Comparison of ENCODE assay signal across 15 cellular contexts in genomic region chr5:100802188-100802587, GRCh38.
A peak's percentile ranks its signal among the peaks of the same experiment; 100 is the strongest.
DNase-seq lines count a peak whose midpoint lies in the region; ATAC-seq, FAIRE-seq and TF ChIP-seq lines count a peak whose summit lies in the region.
"Had no signal": no experiment of that assay in that cellular context is flagged by ENCODE, and none has a peak within 500 bp of the region (broad histone marks: within the 10 kb centered on the region; RNA-seq: fewer than 3 reads in every experiment).

No MANE protein-coding gene starts in this region.

- no peak overlapping the region for H2AFZ ChIP-seq in GM12878 (ENCODE audit: control insufficient read depth, low read depth, low read length)
- H2AFZ ChIP-seq: GM23248 had no signal

- peaks cover 6% of the 10 kb centered on the region; the same call in 2 of the 3 replicates for H3K9me3 ChIP-seq in GM12878 (replicated peaks; ENCODE audit: control insufficient read depth, insufficient read depth, low read length)

- no peak overlapping the region for H3K27ac Mint-ChIP-seq in activated CD8-positive, alpha-beta T cell treated with anti-CD3 and anti-CD28 coated beads for 36 hours
- H3K27ac Mint-ChIP-seq in activated CD8-positive, alpha-beta T cell treated with anti-CD3 and anti-CD28 coated beads, Interleukin-2, amount 10 ng/mL, durations not matched to agents 7 days and 5 days: no peak overlapping the region
- H3K27ac Mint-ChIP-seq in natural killer cell treated with Interleukin-12 subunit alpha and Interleukin-12 subunit beta and Interleukin-15 and Interleukin-18, amount 100 ng/mL, for 72 hours: peak overlapping the region; percentile 25 to 52
- H3K27ac Mint-ChIP-seq in natural killer cell: peak overlapping the region in 1 of 2 donors; percentile 1
- H3K27ac Mint-ChIP-seq: CD4-positive, CD25-positive, alpha-beta regulatory T cell had no signal

- no peak for TF ChIP-seq RAD21 in GM12878 (IDR thresholded peaks at IDR 0.05; ENCODE audit: insufficient read depth, low read depth, low read length)

- H3K4me2 ChIP-seq in GM12878 (ENCODE audit: control insufficient read depth, insufficient read depth): no peak overlapping the region
- H3K4me2 ChIP-seq: BLaER1 treated with 17β-estradiol and CSF1 and Interleukin-3, amounts not matched to agents 10 nM and 100 nM had no signal

- BruUV-seq in GM12878 (replicated peaks; lab: Mats Ljungman, UMichigan): no TSS peak

- CTCF ChIA-PET in activated CD8-positive, alpha-beta T cell treated with anti-CD3 and anti-CD28 coated beads for 36 hours (lab: Charles Lee): interaction anchor here (1.0 kb wide), 1 partner anchor 11 kb away, joined by 3 read pairs; no protein-coding TSS in a partner anchor
- CTCF ChIA-PET in activated CD8-positive, alpha-beta T cell treated with anti-CD3 and anti-CD28 coated beads, Interleukin-2, amount 10 ng/mL, durations not matched to agents 7 days and 5 days (lab: Charles Lee): interaction anchor here (0.9 kb wide), 1 partner anchor 99 kb away, joined by 3 read pairs; no protein-coding TSS in a partner anchor
- CTCF ChIA-PET in GM12878 (lab: Yijun Ruan, JAX): interaction anchor here (1.1 to 1.7 kb wide), 2 partner anchors 17 to 25 kb away, joined by 3 to 6 read pairs; no protein-coding TSS in a partner anchor

- POLR2A ChIA-PET in activated CD8-positive, alpha-beta T cell treated with anti-CD3 and anti-CD28 coated beads for 36 hours (lab: Charles Lee): no interaction called here
- POLR2A ChIA-PET in activated CD8-positive, alpha-beta T cell treated with anti-CD3 and anti-CD28 coated beads, Interleukin-2, amount 10 ng/mL, durations not matched to agents 7 days and 5 days (lab: Charles Lee): no interaction called here
- POLR2A ChIA-PET in GM12878 (lab: Charles Lee): no interaction called here

- no peak overlapping the region for H3K9ac ChIP-seq in GM12878 (ENCODE audit: control insufficient read depth, insufficient read depth, low read length)
- H3K9ac ChIP-seq: BLaER1 treated with 17β-estradiol and CSF1 and Interleukin-3, amounts not matched to agents 10 nM and 100 nM; GM23248 had no signal

- peak; percentile 42 for ATAC-seq in activated CD8-positive, alpha-beta T cell treated with anti-CD3 and anti-CD28 coated beads for 36 hours
- no peak for ATAC-seq in activated CD8-positive, alpha-beta T cell treated with anti-CD3 and anti-CD28 coated beads, Interleukin-2, amount 10 ng/mL, durations not matched to agents 7 days and 5 days
- ATAC-seq in natural killer cell treated with Interleukin-12 subunit alpha and Interleukin-12 subunit beta and Interleukin-15 and Interleukin-18, amount 100 ng/mL, for 72 hours: no peak
- no peak for ATAC-seq in natural killer cell
- no peak for ATAC-seq in GM12878

- SMC1A ChIA-PET in GM12878 (lab: Charles Lee; ENCODE audit: uncharacterized antibody, unreplicated experiment): interaction anchor here (0.8 to 2.5 kb wide), 7 partner anchors 13 to 92 kb away, joined by 3 to 11 read pairs (median 3); no protein-coding TSS in a partner anchor

- in situ Hi-C loops in GM12878 (cut with MboI): no loop called here
- in situ Hi-C loops in GM13976 (cut with MboI; ENCODE audit: low sequenced_read_pairs, unreplicated experiment): no loop called here

- TF ChIP-seq POLR2A in GM12878 (IDR thresholded peaks at IDR 0.05; ENCODE audit: low read depth, low read length): no peak

- WGBS in GM12878 (ENCODE audit: insufficient coverage, insufficient replicate concordance, low lambda C conversion rate, missing lambda C conversion rate): 40% methylated on average over 2 of the region's 2 CpGs

- H3K36me3 ChIP-seq in GM12878 (ENCODE audit: control insufficient read depth in 2 of 2, insufficient read depth in 2 of 2, low read length in 1 of 2): no peaks in the 10 kb centered on the region

- TF ChIP-seq CTCF in activated CD8-positive, alpha-beta T cell treated with anti-CD3 and anti-CD28 coated beads for 36 hours (IDR thresholded peaks at IDR 0.05): no peak
- TF ChIP-seq CTCF in natural killer cell (IDR thresholded peaks at IDR 0.05): no peak
- no peak for TF ChIP-seq CTCF in GM12878 (IDR thresholded peaks at IDR 0.05 in 2 of 3, conservative IDR thresholded peaks at IDR 0.05 in 1 of 3; ENCODE audit: control insufficient read depth in 2 of 3, extremely low read depth in 1 of 3, insufficient read depth in 1 of 3, low read depth in 3 of 3, low read length in 3 of 3)
- TF ChIP-seq CTCF in GM13976 (IDR thresholded peaks at IDR 0.05; ENCODE audit: borderline replicate concordance, control extremely low read depth, extremely low read depth, insufficient read depth, missing control alignments): no peak

- no peaks in the 10 kb centered on the region for H3K79me2 ChIP-seq in GM12878 (ENCODE audit: control insufficient read depth, insufficient read depth, low read length)

- no peaks in the 10 kb centered on the region for H4K20me1 ChIP-seq in GM12878 (ENCODE audit: control insufficient read depth, insufficient read depth)
- H4K20me1 ChIP-seq: BLaER1 treated with 17β-estradiol and CSF1 and Interleukin-3, amounts not matched to agents 10 nM and 100 nM had no signal

- no peak overlapping the region for H3K4me3 ChIP-seq in GM12878
- H3K4me3 ChIP-seq: BLaER1 treated with 17β-estradiol and CSF1 and Interleukin-3, amounts not matched to agents 10 nM and 100 nM; GM23248 had no signal

- intact Hi-C loops in activated CD8-positive, alpha-beta T cell treated with anti-CD3 and anti-CD28 coated beads for 36 hours (cut with micrococcal nuclease): no loop called here
- intact Hi-C loops in natural killer cell (cut with micrococcal nuclease): no loop called here
- intact Hi-C loops in GM12878 (cut with micrococcal nuclease; ENCODE audit: unreplicated experiment): no loop called here

- FAIRE-seq in GM12878 (lab: Jason Lieb, UNC): no peak
- no peak for FAIRE-seq in frontal cortex (lab: Jason Lieb, UNC)

- no peak overlapping the region for H3K4me3 Mint-ChIP-seq in activated CD8-positive, alpha-beta T cell treated with anti-CD3 and anti-CD28 coated beads for 36 hours
- no peak overlapping the region for H3K4me3 Mint-ChIP-seq in activated CD8-positive, alpha-beta T cell treated with anti-CD3 and anti-CD28 coated beads, Interleukin-2, amount 10 ng/mL, durations not matched to agents 7 days and 5 days
- H3K4me3 Mint-ChIP-seq in natural killer cell treated with Interleukin-12 subunit alpha and Interleukin-12 subunit beta and Interleukin-15 and Interleukin-18, amount 100 ng/mL, for 72 hours: no peak overlapping the region
- H3K4me3 Mint-ChIP-seq in natural killer cell: no peak overlapping the region
- H3K4me3 Mint-ChIP-seq: CD4-positive, CD25-positive, alpha-beta regulatory T cell had no signal

- no peaks in the 10 kb centered on the region for H3K27me3 ChIP-seq in GM12878 (replicated peaks in 1 of 2; ENCODE audit: control insufficient read depth in 2 of 2, insufficient read depth in 2 of 2, low read length in 1 of 2)
- H3K27me3 ChIP-seq: BLaER1 treated with 17β-estradiol and CSF1 and Interleukin-3, amounts not matched to agents 10 nM and 100 nM had no signal

- RAD21 ChIA-PET in GM12878 (lab: Charles Lee; ENCODE audit: unreplicated experiment): interaction anchor here (1.0 kb wide), 1 partner anchor 13 kb away, joined by 3 read pairs; no protein-coding TSS in a partner anchor

- H3K27ac ChIP-seq in GM12878 (ENCODE audit: control insufficient read depth, insufficient read depth): no peak overlapping the region
- H3K27ac ChIP-seq: BLaER1 treated with 17β-estradiol and CSF1 and Interleukin-3, amounts not matched to agents 10 nM and 100 nM; GM23248; HL-60 had no signal

- no peaks in the 10 kb centered on the region for H3K4me1 ChIP-seq in GM12878 (ENCODE audit: control insufficient read depth, insufficient read depth, low read length)
- H3K4me1 ChIP-seq: BLaER1 treated with 17β-estradiol and CSF1 and Interleukin-3, amounts not matched to agents 10 nM and 100 nM had no signal

- no peaks in the 10 kb centered on the region for H3K27me3 Mint-ChIP-seq in activated CD8-positive, alpha-beta T cell treated with anti-CD3 and anti-CD28 coated beads for 36 hours
- H3K27me3 Mint-ChIP-seq in activated CD8-positive, alpha-beta T cell treated with anti-CD3 and anti-CD28 coated beads, Interleukin-2, amount 10 ng/mL, durations not matched to agents 7 days and 5 days (ENCODE audit: low read depth): no peaks in the 10 kb centered on the region
- H3K27me3 Mint-ChIP-seq in natural killer cell treated with Interleukin-12 subunit alpha and Interleukin-12 subunit beta and Interleukin-15 and Interleukin-18, amount 100 ng/mL, for 72 hours: no peaks in the 10 kb centered on the region
- H3K27me3 Mint-ChIP-seq in natural killer cell (ENCODE audit: low read depth in 2 of 2): peaks cover 0 to under 1% of the 10 kb centered on the region in 2 donors
- H3K27me3 Mint-ChIP-seq: CD4-positive, CD25-positive, alpha-beta regulatory T cell had no signal

- H3K36me3 Mint-ChIP-seq in activated CD8-positive, alpha-beta T cell treated with anti-CD3 and anti-CD28 coated beads for 36 hours (ENCODE audit: low read depth): peaks cover 6% of the 10 kb centered on the region
- peaks cover 11% of the 10 kb centered on the region for H3K36me3 Mint-ChIP-seq in activated CD8-positive, alpha-beta T cell treated with anti-CD3 and anti-CD28 coated beads, Interleukin-2, amount 10 ng/mL, durations not matched to agents 7 days and 5 days (ENCODE audit: low read depth)
- peaks cover 9% of the 10 kb centered on the region for H3K36me3 Mint-ChIP-seq in natural killer cell treated with Interleukin-12 subunit alpha and Interleukin-12 subunit beta and Interleukin-15 and Interleukin-18, amount 100 ng/mL, for 72 hours
- H3K36me3 Mint-ChIP-seq in natural killer cell: no peaks in the 10 kb centered on the region
- H3K36me3 Mint-ChIP-seq: CD4-positive, CD25-positive, alpha-beta regulatory T cell had no signal

- peak; percentile 27 for DNase-seq in activated CD8-positive, alpha-beta T cell treated with anti-CD3 and anti-CD28 coated beads for 36 hours
- no peak for DNase-seq in activated CD8-positive, alpha-beta T cell treated with anti-CD3 and anti-CD28 coated beads, Interleukin-2, amount 10 ng/mL, durations not matched to agents 7 days and 5 days
- DNase-seq in natural killer cell treated with Interleukin-12 subunit alpha and Interleukin-12 subunit beta and Interleukin-15 and Interleukin-18, amount 100 ng/mL, for 72 hours (ENCODE audit: low spot score): no peak
- DNase-seq in natural killer cell: no peak
- no peak for DNase-seq in GM12878 (ENCODE audit: low read depth, low spot score)
- no peak for DNase-seq in frontal cortex (ENCODE audit: low spot score in 2 of 2)
- DNase-seq in GM13976 (ENCODE audit: low spot score): no peak
- DNase-seq: 8988T; CD4-positive, CD25-positive, alpha-beta regulatory T cell; DMS53; GF-D8; GM23248; H7 had no signal

- no peak for TF ChIP-seq EP300 in GM12878 (IDR thresholded peaks at IDR 0.05; ENCODE audit: borderline replicate concordance in 1 of 2, control insufficient read depth in 1 of 2, low read depth in 2 of 2, low read length in 2 of 2)

- H3K4me1 Mint-ChIP-seq in activated CD8-positive, alpha-beta T cell treated with anti-CD3 and anti-CD28 coated beads for 36 hours (ENCODE audit: low read depth): peaks cover 2% of the 10 kb centered on the region
- no peaks in the 10 kb centered on the region for H3K4me1 Mint-ChIP-seq in activated CD8-positive, alpha-beta T cell treated with anti-CD3 and anti-CD28 coated beads, Interleukin-2, amount 10 ng/mL, durations not matched to agents 7 days and 5 days (ENCODE audit: low read depth)
- peaks cover 8 to 18% of the 10 kb centered on the region in 2 donors for H3K4me1 Mint-ChIP-seq in natural killer cell treated with Interleukin-12 subunit alpha and Interleukin-12 subunit beta and Interleukin-15 and Interleukin-18, amount 100 ng/mL, for 72 hours (ENCODE audit: low read depth in 2 of 2)
- no peaks in the 10 kb centered on the region for H3K4me1 Mint-ChIP-seq in natural killer cell

- peaks cover 18% of the 10 kb centered on the region for H3K9me3 Mint-ChIP-seq in activated CD8-positive, alpha-beta T cell treated with anti-CD3 and anti-CD28 coated beads for 36 hours
- peaks cover 12% of the 10 kb centered on the region for H3K9me3 Mint-ChIP-seq in activated CD8-positive, alpha-beta T cell treated with anti-CD3 and anti-CD28 coated beads, Interleukin-2, amount 10 ng/mL, durations not matched to agents 7 days and 5 days (ENCODE audit: insufficient read depth)
- peaks cover 8% of the 10 kb centered on the region for H3K9me3 Mint-ChIP-seq in natural killer cell treated with Interleukin-12 subunit alpha and Interleukin-12 subunit beta and Interleukin-15 and Interleukin-18, amount 100 ng/mL, for 72 hours
- no peaks in the 10 kb centered on the region for H3K9me3 Mint-ChIP-seq in natural killer cell

Comparison
In these comparisons a context has a peak if more than half of its experiments do, and no peak if none do; other contexts are left out.
1. H3K27ac Mint-ChIP-seq: peak in natural killer cell treated with Interleukin-12 subunit alpha and Interleukin-12 subunit beta and Interleukin-15 and Interleukin-18, amount 100 ng/mL, for 72 hours (2 of 2); none in activated CD8-positive, alpha-beta T cell treated with anti-CD3 and anti-CD28 coated beads for 36 hours (single experiment) and activated CD8-positive, alpha-beta T cell treated with anti-CD3 and anti-CD28 coated beads, Interleukin-2, amount 10 ng/mL, durations not matched to agents 7 days and 5 days (single experiment).